Comparison of ENCODE assay signal across 2 cellular contexts in the genomic region with DNA sequence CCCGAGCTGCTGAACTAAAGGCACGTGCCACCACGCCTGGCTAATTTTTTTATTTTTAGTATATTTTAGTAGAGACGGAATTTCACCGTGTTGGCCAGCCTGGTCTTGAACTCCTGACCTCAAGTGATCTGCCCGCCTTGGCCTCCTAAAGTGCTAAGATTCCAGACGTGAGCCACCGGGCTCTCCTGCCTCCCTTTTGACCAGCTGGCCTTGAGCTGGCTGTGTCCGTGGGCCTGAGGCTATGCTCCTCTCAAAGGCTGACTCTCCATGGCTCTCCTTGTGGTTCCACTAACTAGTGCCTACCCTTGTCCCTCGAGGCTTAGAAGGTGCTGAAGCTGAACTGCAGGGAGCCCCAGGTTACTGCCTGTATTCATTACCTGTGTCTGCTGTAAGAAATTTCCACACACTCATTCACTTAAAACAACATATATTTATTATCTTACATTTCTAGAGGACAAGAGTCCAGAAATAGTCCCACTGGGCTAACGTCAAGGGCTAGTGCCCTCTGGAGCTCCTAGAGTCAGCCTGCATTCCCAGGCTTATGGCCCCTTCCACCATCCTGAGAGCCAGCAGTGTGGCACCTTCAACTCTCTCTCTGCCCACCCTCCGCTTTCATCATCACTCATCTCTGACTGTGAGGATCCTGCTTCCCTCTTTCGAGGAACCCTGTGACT.
TF ChIP-seq lines count a peak whose summit lies in the region.

No MANE protein-coding gene starts in this region.

TF ChIP-seq in SK-N-SH, 30 proteins besides CTCF, POLR2A, EP300 and RAD21 (continued from another document):
- no peak for TF ChIP-seq SIN3A (IDR thresholded peaks at IDR 0.05; ENCODE audit: borderline replicate concordance, low read depth, low read length)
- TF ChIP-seq, protein P1, sequence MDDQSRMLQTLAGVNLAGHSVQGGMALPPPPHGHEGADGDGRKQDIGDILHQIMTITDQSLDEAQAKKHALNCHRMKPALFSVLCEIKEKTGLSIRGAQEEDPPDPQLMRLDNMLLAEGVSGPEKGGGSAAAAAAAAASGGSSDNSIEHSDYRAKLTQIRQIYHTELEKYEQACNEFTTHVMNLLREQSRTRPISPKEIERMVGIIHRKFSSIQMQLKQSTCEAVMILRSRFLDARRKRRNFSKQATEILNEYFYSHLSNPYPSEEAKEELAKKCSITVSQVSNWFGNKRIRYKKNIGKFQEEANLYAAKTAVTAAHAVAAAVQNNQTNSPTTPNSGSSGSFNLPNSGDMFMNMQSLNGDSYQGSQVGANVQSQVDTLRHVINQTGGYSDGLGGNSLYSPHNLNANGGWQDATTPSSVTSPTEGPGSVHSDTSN (IDR thresholded peaks at IDR 0.05) = no peak
- no peak for TF ChIP-seq TEAD4 (IDR thresholded peaks at IDR 0.05; ENCODE audit: borderline replicate concordance, insufficient read depth)
- no peak for TF ChIP-seq NFIC (IDR thresholded peaks at IDR 0.05; ENCODE audit: borderline replicate concordance)
- no peak for TF ChIP-seq RXRA (IDR thresholded peaks at IDR 0.05; ENCODE audit: borderline replicate concordance, low read depth)
- no peak for TF ChIP-seq USF1 (IDR thresholded peaks at IDR 0.05; ENCODE audit: borderline replicate concordance, low read depth)
- no peak for TF ChIP-seq GABPA (IDR thresholded peaks at IDR 0.05; ENCODE audit: low read depth)
- TF ChIP-seq ELF1 (IDR thresholded peaks at IDR 0.05) = no peak
- TF ChIP-seq NRF1 (IDR thresholded peaks at IDR 0.05; ENCODE audit: low read depth, low read length) = no peak
- TF ChIP-seq ZBTB33 (IDR thresholded peaks at IDR 0.05; ENCODE audit: borderline replicate concordance, low read depth) = no peak
- TF ChIP-seq SMC3 (IDR thresholded peaks at IDR 0.05; ENCODE audit: low read depth, low read length) = no peak
- TF ChIP-seq RCOR1 (IDR thresholded peaks at IDR 0.05; ENCODE audit: low read length) = no peak
- no peak for TF ChIP-seq MXI1 (IDR thresholded peaks at IDR 0.05; ENCODE audit: low read depth, low read length)
- TF ChIP-seq FOSL2 (IDR thresholded peaks at IDR 0.05; ENCODE audit: borderline replicate concordance, low read depth) = no peak
- TF ChIP-seq CHD2 (IDR thresholded peaks at IDR 0.05; ENCODE audit: low read length, partially characterized antibody) = no peak
- no peak for TF ChIP-seq FOXJ3 (CRISPR knock-in tag; IDR thresholded peaks at IDR 0.05)
- TF ChIP-seq, protein P2, sequence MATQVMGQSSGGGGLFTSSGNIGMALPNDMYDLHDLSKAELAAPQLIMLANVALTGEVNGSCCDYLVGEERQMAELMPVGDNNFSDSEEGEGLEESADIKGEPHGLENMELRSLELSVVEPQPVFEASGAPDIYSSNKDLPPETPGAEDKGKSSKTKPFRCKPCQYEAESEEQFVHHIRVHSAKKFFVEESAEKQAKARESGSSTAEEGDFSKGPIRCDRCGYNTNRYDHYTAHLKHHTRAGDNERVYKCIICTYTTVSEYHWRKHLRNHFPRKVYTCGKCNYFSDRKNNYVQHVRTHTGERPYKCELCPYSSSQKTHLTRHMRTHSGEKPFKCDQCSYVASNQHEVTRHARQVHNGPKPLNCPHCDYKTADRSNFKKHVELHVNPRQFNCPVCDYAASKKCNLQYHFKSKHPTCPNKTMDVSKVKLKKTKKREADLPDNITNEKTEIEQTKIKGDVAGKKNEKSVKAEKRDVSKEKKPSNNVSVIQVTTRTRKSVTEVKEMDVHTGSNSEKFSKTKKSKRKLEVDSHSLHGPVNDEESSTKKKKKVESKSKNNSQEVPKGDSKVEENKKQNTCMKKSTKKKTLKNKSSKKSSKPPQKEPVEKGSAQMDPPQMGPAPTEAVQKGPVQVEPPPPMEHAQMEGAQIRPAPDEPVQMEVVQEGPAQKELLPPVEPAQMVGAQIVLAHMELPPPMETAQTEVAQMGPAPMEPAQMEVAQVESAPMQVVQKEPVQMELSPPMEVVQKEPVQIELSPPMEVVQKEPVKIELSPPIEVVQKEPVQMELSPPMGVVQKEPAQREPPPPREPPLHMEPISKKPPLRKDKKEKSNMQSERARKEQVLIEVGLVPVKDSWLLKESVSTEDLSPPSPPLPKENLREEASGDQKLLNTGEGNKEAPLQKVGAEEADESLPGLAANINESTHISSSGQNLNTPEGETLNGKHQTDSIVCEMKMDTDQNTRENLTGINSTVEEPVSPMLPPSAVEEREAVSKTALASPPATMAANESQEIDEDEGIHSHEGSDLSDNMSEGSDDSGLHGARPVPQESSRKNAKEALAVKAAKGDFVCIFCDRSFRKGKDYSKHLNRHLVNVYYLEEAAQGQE (IDR thresholded peaks at IDR 0.05; ENCODE audit: low read depth, low read length) = no peak

TF ChIP-seq in SK-N-SH treated with all-trans-retinoic acid at 6 μM for 48 hours, 23 proteins besides CTCF, POLR2A, EP300 and RAD21 (continued from another document):
- no peak for TF ChIP-seq ZFP30 (CRISPR knock-in tag; IDR thresholded peaks at IDR 0.05)
- no peak for TF ChIP-seq PATZ1 (CRISPR knock-in tag; IDR thresholded peaks at IDR 0.05; ENCODE audit: borderline replicate concordance)
- no peak for TF ChIP-seq TCF4 (CRISPR knock-in tag; IDR thresholded peaks at IDR 0.05; ENCODE audit: borderline replicate concordance)
- TF ChIP-seq TOX (CRISPR knock-in tag; IDR thresholded peaks at IDR 0.05; ENCODE audit: borderline replicate concordance) = no peak
- TF ChIP-seq POU6F1 (CRISPR knock-in tag; IDR thresholded peaks at IDR 0.05; ENCODE audit: borderline replicate concordance, low read depth) = no peak
- no peak for TF ChIP-seq CSDC2 (CRISPR knock-in tag; IDR thresholded peaks at IDR 0.05)
- TF ChIP-seq ARNTL (CRISPR knock-in tag; IDR thresholded peaks at IDR 0.05; ENCODE audit: borderline replicate concordance, low read depth) = no peak
- TF ChIP-seq, protein P3, sequence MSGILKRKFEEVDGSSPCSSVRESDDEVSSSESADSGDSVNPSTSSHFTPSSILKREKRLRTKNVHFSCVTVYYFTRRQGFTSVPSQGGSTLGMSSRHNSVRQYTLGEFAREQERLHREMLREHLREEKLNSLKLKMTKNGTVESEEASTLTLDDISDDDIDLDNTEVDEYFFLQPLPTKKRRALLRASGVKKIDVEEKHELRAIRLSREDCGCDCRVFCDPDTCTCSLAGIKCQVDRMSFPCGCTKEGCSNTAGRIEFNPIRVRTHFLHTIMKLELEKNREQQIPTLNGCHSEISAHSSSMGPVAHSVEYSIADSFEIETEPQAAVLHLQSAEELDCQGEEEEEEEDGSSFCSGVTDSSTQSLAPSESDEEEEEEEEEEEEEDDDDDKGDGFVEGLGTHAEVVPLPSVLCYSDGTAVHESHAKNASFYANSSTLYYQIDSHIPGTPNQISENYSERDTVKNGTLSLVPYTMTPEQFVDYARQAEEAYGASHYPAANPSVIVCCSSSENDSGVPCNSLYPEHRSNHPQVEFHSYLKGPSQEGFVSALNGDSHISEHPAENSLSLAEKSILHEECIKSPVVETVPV (CRISPR knock-in tag; IDR thresholded peaks at IDR 0.05) = no peak
- TF ChIP-seq ZNF70 (CRISPR knock-in tag; IDR thresholded peaks at IDR 0.05) = no peak
- TF ChIP-seq ZNF565 (CRISPR knock-in tag; conservative IDR thresholded peaks at IDR 0.05; ENCODE audit: low read depth) = no peak
- TF ChIP-seq OSR1 (CRISPR knock-in tag; IDR thresholded peaks at IDR 0.05) = no peak
- TF ChIP-seq ISL1 (CRISPR knock-in tag; IDR thresholded peaks at IDR 0.05) = no peak
